25 cellular contexts compared by ENCODE assay signal in the genomic region with DNA sequence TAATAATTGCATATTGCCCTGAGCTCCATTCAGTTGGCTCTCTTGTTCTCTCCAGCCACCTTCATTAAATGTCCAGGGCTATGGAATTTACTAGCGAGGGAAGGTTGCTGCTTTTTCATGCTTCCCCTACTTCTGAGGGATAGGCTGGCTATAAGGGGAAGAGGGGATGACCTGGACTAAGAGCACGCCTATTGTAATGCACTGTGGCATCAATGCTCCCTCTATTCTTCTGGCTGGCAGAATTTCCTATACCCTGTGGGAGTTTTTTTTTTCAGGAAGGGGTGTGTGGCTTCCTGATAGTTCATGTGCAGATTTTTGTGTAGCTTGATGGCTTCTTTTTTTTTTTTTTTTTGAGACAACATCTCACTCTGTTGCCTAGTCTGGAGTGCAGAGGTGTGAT.
"Had no signal": no experiment of that assay in that cellular context is flagged by ENCODE, and none has a peak within 500 bp of the region (broad histone marks: within the 10 kb centered on the region; RNA-seq: fewer than 3 reads in every experiment).

No MANE protein-coding gene starts in this region.

- H3K36me3 ChIP-seq: gastrocnemius medialis had no signal

- H3K27me3 Mint-ChIP-seq: naive B cell; natural killer cell treated with Interleukin-12 subunit alpha and Interleukin-12 subunit beta and Interleukin-15 and Interleukin-18, amount 100 ng/mL, for 72 hours; progenitor cell of endocrine pancreas; stimulated activated naive CD8-positive, alpha-beta T cell treated with anti-CD3 and anti-CD28 coated beads, Interleukin-15, amount 100 ng/mL, for 72 hours had no signal

- H3K27ac Mint-ChIP-seq: naive B cell; natural killer cell treated with Interleukin-12 subunit alpha and Interleukin-12 subunit beta and Interleukin-15 and Interleukin-18, amount 100 ng/mL, for 72 hours; progenitor cell of endocrine pancreas; stimulated activated naive CD8-positive, alpha-beta T cell treated with anti-CD3 and anti-CD28 coated beads, Interleukin-15, amount 100 ng/mL, for 72 hours had no signal

- H3K9me3 ChIP-seq: gastrocnemius medialis, left lung, mucosa of descending colon, neutrophil, pancreas, suprapubic skin had no signal

- ATAC-seq: gastrocnemius medialis; left cardiac atrium; left lung; mucosa of descending colon; natural killer cell treated with Interleukin-12 subunit alpha and Interleukin-12 subunit beta and Interleukin-15 and Interleukin-18, amount 100 ng/mL, for 72 hours; pancreas; sciatic nerve; stimulated activated naive CD8-positive, alpha-beta T cell treated with anti-CD3 and anti-CD28 coated beads, Interleukin-15, amount 100 ng/mL, for 72 hours had no signal

- H3K4me3 ChIP-seq: dorsolateral prefrontal cortex, gastrocnemius medialis, left lung, mucosa of descending colon, pancreas, smooth muscle cell, suprapubic skin had no signal

- DNase-seq: dorsolateral prefrontal cortex; effector CD4-positive, alpha-beta T cell; gastrocnemius medialis; head of caudate nucleus; left cardiac atrium; left lung; mesenchymal stem cell; mucosa of descending colon; naive B cell; pancreas; stimulated activated CD4-positive, alpha-beta T cell treated with anti-CD3 and anti-CD28 coated beads, Interleukin-12 subunit alpha, Interleukin-12 subunit beta, amount 100 ng/mL, for 4 hours; stimulated activated CD4-positive, alpha-beta T cell treated with anti-CD3 and anti-CD28 coated beads, Interleukin-1b, Interleukin-23, amount 100 ng/mL, for 48 hours; stimulated activated CD4-positive, alpha-beta T cell treated with anti-CD3 and anti-CD28 coated beads, Interleukin-4, amount 100 ng/mL, for 1 hour; stimulated activated CD8-positive, alpha-beta memory T cell treated with anti-CD3 and anti-CD28 coated beads, Interleukin-4, amount 100 ng/mL, for 48 hours; stimulated activated naive CD4-positive, alpha-beta T cell; stimulated activated naive CD8-positive, alpha-beta T cell treated with anti-CD3 and anti-CD28 coated beads, Interleukin-15, amount 100 ng/mL, for 72 hours; trophoblast cell had no signal

- H3K9me3 Mint-ChIP-seq: mesothelial cell of epicardium; naive B cell; natural killer cell treated with Interleukin-12 subunit alpha and Interleukin-12 subunit beta and Interleukin-15 and Interleukin-18, amount 100 ng/mL, for 72 hours; neural crest cell; stimulated activated naive CD8-positive, alpha-beta T cell treated with anti-CD3 and anti-CD28 coated beads, Interleukin-15, amount 100 ng/mL, for 72 hours had no signal

- H3K27ac ChIP-seq: gastrocnemius medialis, left lung, neutrophil, pancreas, suprapubic skin had no signal

- H3K27me3 ChIP-seq: dorsolateral prefrontal cortex, gastrocnemius medialis, left lung, neutrophil, pancreas, suprapubic skin had no signal

- H3K4me3 Mint-ChIP-seq: mesothelial cell of epicardium; naive B cell; natural killer cell treated with Interleukin-12 subunit alpha and Interleukin-12 subunit beta and Interleukin-15 and Interleukin-18, amount 100 ng/mL, for 72 hours; neural crest cell; stimulated activated naive CD8-positive, alpha-beta T cell treated with anti-CD3 and anti-CD28 coated beads, Interleukin-15, amount 100 ng/mL, for 72 hours had no signal
